ENCODE assay signal across 9 cellular contexts in genomic region chr1:216310776-216311175, GRCh38.
DNase-seq lines count a peak whose midpoint lies in the region; ATAC-seq and TF ChIP-seq lines count a peak whose summit lies in the region.
"Had no signal": no experiment of that assay in that cellular context is flagged by ENCODE, and none has a peak within 500 bp of the region (broad histone marks: within the 10 kb centered on the region; RNA-seq: fewer than 3 reads in every experiment).

No MANE protein-coding gene starts in this region.

- no peaks in the 10 kb centered on the region; the same call in 1 of the 2 replicates for H3K27me3 Mint-ChIP-seq in WTC11 (ENCODE audit: low read depth)
- no peaks in the 10 kb centered on the region for H3K27me3 Mint-ChIP-seq in T-cell
- H3K27me3 Mint-ChIP-seq: activated naive CD8-positive, alpha-beta T cell had no signal

- 9% methylated on average over 4 of the region's 4 CpGs for WGBS in right cardiac atrium

- no peak overlapping the region for H3K4me3 Mint-ChIP-seq in WTC11
- no peak overlapping the region for H3K4me3 Mint-ChIP-seq in T-cell
- H3K4me3 Mint-ChIP-seq: activated naive CD8-positive, alpha-beta T cell had no signal

- H3K36me3 ChIP-seq in cardiac muscle cell (no peaks in the 10 kb centered on the region), lower lobe of right lung (no peaks in the 10 kb centered on the region)

- no peaks in the 10 kb centered on the region for H3K36me3 Mint-ChIP-seq in WTC11
- H3K36me3 Mint-ChIP-seq in T-cell, result no peaks in the 10 kb centered on the region
- H3K36me3 Mint-ChIP-seq: activated naive CD8-positive, alpha-beta T cell had no signal

- no peaks in the 10 kb centered on the region for H3K4me1 ChIP-seq in cardiac muscle cell (ENCODE audit: low read depth)
- H3K4me1 ChIP-seq in right cardiac atrium (ENCODE audit: control insufficient read depth, insufficient read depth, low read length), result no peaks in the 10 kb centered on the region
- H3K4me1 ChIP-seq in lower lobe of right lung, result no peaks in the 10 kb centered on the region

- no peaks in the 10 kb centered on the region for H3K27me3 ChIP-seq in cardiac muscle cell
- H3K27me3 ChIP-seq in right cardiac atrium (ENCODE audit: control insufficient read depth, insufficient read depth), result no peaks in the 10 kb centered on the region
- H3K27me3 ChIP-seq in lower lobe of right lung (ENCODE audit: low read depth), result no peaks in the 10 kb centered on the region

- H3K4me1 Mint-ChIP-seq in WTC11 (peaks cover 13% of the 10 kb centered on the region), T-cell (no peaks in the 10 kb centered on the region)

- DNase-seq in cardiac muscle cell (ENCODE audit: low read depth in 1 of 2, low spot score in 1 of 2) (peak; percentile 69 to 73), right cardiac atrium (no peak), NCI-H128 (lab: John Stamatoyannopoulos, UW; ENCODE audit: unreplicated experiment) (peak; percentile 85), WTC11 (ENCODE audit: low spot score) (peak; percentile 70), lower lobe of right lung (no peak), T-cell (no peak), DMS114 treated with DMSO at 0.1 percent for 48 hours (lab: John Stamatoyannopoulos, UW; ENCODE audit: unreplicated experiment) (no peak)
- DNase-seq in NK-92 treated with Interleukin-12 subunit alpha and Interleukin-12 subunit beta, amount 100 ng/mL, for 24 hours (lab: John Stamatoyannopoulos, UW), result no peak

- POLR2A ChIA-PET in WTC11 (lab: Charles Lee) (interaction anchor here (0.5 kb wide), 1 partner anchor 14 kb away, joined by 3 read pairs; no protein-coding TSS in a partner anchor), T-cell (lab: Charles Lee) (no interaction called here)

- intact Hi-C loops in right cardiac atrium (cut with DNase I) (no loop called here), lower lobe of right lung (cut with DNase I) (no loop called here)

- H3K9me3 Mint-ChIP-seq in WTC11 (peaks cover 10% of the 10 kb centered on the region; the same call in 1 of the 2 replicates), T-cell (peaks cover 10 to 11% (median 10%) of the 10 kb centered on the region in 3 donors)

- H3K4me3 ChIP-seq in cardiac muscle cell, result no peak overlapping the region
- H3K4me3 ChIP-seq in right cardiac atrium (ENCODE audit: low read length), result no peak overlapping the region
- H3K4me3 ChIP-seq in lower lobe of right lung, result no peak overlapping the region

- H3K27ac ChIP-seq in cardiac muscle cell (no peak overlapping the region), right cardiac atrium (ENCODE audit: low read length) (no peak overlapping the region), lower lobe of right lung (no peak overlapping the region)

- H3K9me3 ChIP-seq in cardiac muscle cell (ENCODE audit: low read depth), result no peaks in the 10 kb centered on the region
- H3K9me3 ChIP-seq in right cardiac atrium (ENCODE audit: control insufficient read depth, low read length), result no peaks in the 10 kb centered on the region
- H3K9me3 ChIP-seq in lower lobe of right lung, result no peaks in the 10 kb centered on the region

- ATAC-seq in right cardiac atrium (no peak), WTC11 (peak; percentile 92), lower lobe of right lung (no peak), T-cell (replicated peaks in 1 of 4) (no peak)

- H3K27ac Mint-ChIP-seq in WTC11, result no peak overlapping the region
- no peak overlapping the region for H3K27ac Mint-ChIP-seq in T-cell
- H3K27ac Mint-ChIP-seq: activated naive CD8-positive, alpha-beta T cell had no signal

- CTCF ChIA-PET in WTC11 (lab: Charles Lee) (interaction anchor here (0.6 to 1.4 kb wide), 16 partner anchors 13 to 601 kb away, joined by 3 to 6 read pairs (median 3); partner anchors contain the start of gene ESRRG), T-cell (lab: Charles Lee) (no interaction called here)

- TF ChIP-seq CTCF in cardiac muscle cell (IDR thresholded peaks at IDR 0.05; ENCODE audit: low read depth, low read length) (peak; percentile 71), WTC11 (IDR thresholded peaks at IDR 0.05) (peak; percentile 66), lower lobe of right lung (IDR thresholded peaks at IDR 0.05) (peak; percentile 42)

TF ChIP-seq in WTC11, 78 proteins besides CTCF, POLR2A, EP300 and RAD21:
- TF ChIP-seq MYBL2 (CRISPR knock-in tag; IDR thresholded peaks at IDR 0.05), result no peak
- TF ChIP-seq RORB (CRISPR knock-in tag; IDR thresholded peaks at IDR 0.05), result no peak
- no peak for TF ChIP-seq ELF4 (CRISPR knock-in tag; IDR thresholded peaks at IDR 0.05; ENCODE audit: low read depth)
- no peak for TF ChIP-seq JUN (CRISPR knock-in tag; IDR thresholded peaks at IDR 0.05)
- TF ChIP-seq TEAD1 (CRISPR knock-in tag; IDR thresholded peaks at IDR 0.05), result no peak
- no peak for TF ChIP-seq EMX1 (CRISPR knock-in tag; IDR thresholded peaks at IDR 0.05)
- no peak for TF ChIP-seq ZNF317 (CRISPR knock-in tag; IDR thresholded peaks at IDR 0.05; ENCODE audit: borderline replicate concordance, low read depth)

Comparison
In these comparisons a context has a peak if more than half of its experiments do, and no peak if none do; other contexts are left out.
1. DNase-seq: peak in cardiac muscle cell (2 of 2), NCI-H128 (single experiment) and WTC11 (single experiment); none in right cardiac atrium (0 of 3), lower lobe of right lung (single experiment), T-cell (0 of 34), DMS114 treated with DMSO at 0.1 percent for 48 hours (single experiment) and NK-92 treated with Interleukin-12 subunit alpha and Interleukin-12 subunit beta, amount 100 ng/mL, for 24 hours (single experiment).
2. Peak in every context shown above with its lines, with median percentiles within 50 percentile points of each other: CTCF ChIP-seq.